26 cellular contexts compared by ENCODE assay signal in genomic region chr1:23757812-23758211, GRCh38.
"Had no signal": no experiment of that assay in that cellular context is flagged by ENCODE, and none has a peak within 500 bp of the region (broad histone marks: within the 10 kb centered on the region; RNA-seq: fewer than 3 reads in every experiment).

No MANE protein-coding gene starts in this region.

- H3K4me1 ChIP-seq: suprapubic skin, testis, tibial artery, uterus had no signal

- H3K9me3 ChIP-seq: stomach, suprapubic skin, testis, thoracic aorta, thyroid gland, tibial artery, tibial nerve, transverse colon, upper lobe of left lung, upper lobe of right lung, uterus, vagina had no signal

- ATAC-seq: stimulated activated effector memory CD8-positive, alpha-beta T cell treated with anti-CD3 and anti-CD28 coated beads, Interleukin-12 subunit alpha, Interleukin-12 subunit beta, amount 100 ng/mL, for 72 hours; stimulated activated memory B cell treated with anti-CD40 and anti-IgM and Interleukin-4, amounts not matched to agents 10 μg/mL and 1 μg/mL and 100 μg/mL, for 72 hours; stimulated activated naive B cell treated with anti-CD40 and anti-IgM and Interleukin-4, amounts not matched to agents 10 μg/mL and 1 μg/mL and 100 μg/mL, for 72 hours; stimulated activated naive CD8-positive, alpha-beta T cell treated with anti-CD3 and anti-CD28 coated beads, Interleukin-15, amount 100 ng/mL, for 72 hours; stimulated activated naive CD8-positive, alpha-beta T cell treated with anti-CD3 and anti-CD28 coated beads, Interleukin-15, Interleukin-2, amounts not matched to agents 100 U/mL and 50 U/mL, for 24 hours; upper lobe of right lung had no signal

- DNase-seq: stimulated activated CD4-positive, alpha-beta T cell treated with anti-CD3 and anti-CD28 coated beads, Interleukin-2, amount 100 ng/mL, for 48 hours; stimulated activated CD4-positive, alpha-beta T cell treated with anti-CD3 and anti-CD28 coated beads, Interleukin-4, amount 100 ng/mL, for 1 hour; stimulated activated CD4-positive, alpha-beta T cell treated with anti-CD3 and anti-CD28 coated beads, Interleukin-4, amount 100 ng/mL, for 24 hours; stimulated activated CD4-positive, alpha-beta T cell treated with anti-CD3 and anti-CD28 coated beads, Interleukin-4, amount 100 ng/mL, for 4 hours; stimulated activated CD8-positive, alpha-beta memory T cell treated with anti-CD3 and anti-CD28 coated beads, Interleukin-4, amount 100 ng/mL, for 48 hours; stimulated activated naive B cell treated with anti-CD40 and anti-IgM and Interleukin-4, amounts not matched to agents 10 μg/mL and 1 μg/mL and 100 μg/mL, for 72 hours; stimulated activated naive CD4-positive, alpha-beta T cell; stimulated activated naive CD4-positive, alpha-beta T cell treated with Interleukin-2 at 50 U/mL for 16 hours; stimulated activated naive CD8-positive, alpha-beta T cell treated with anti-CD3 and anti-CD28 coated beads, Interleukin-15, amount 100 ng/mL, for 72 hours; stimulated activated naive CD8-positive, alpha-beta T cell treated with anti-CD3 and anti-CD28 coated beads, Interleukin-15, Interleukin-2, amounts not matched to agents 100 U/mL and 50 U/mL, for 24 hours; stomach; substantia nigra; testis; thyroid gland; tibial artery; transverse colon; trophoblast cell; upper lobe of left lung; upper lobe of right lung; uterus had no signal

- H3K4me3 ChIP-seq: stomach, suprapubic skin, testis, thoracic aorta, thyroid gland, tibial artery, tibial nerve, transverse colon, upper lobe of left lung, upper lobe of right lung, uterus, vagina had no signal

- H3K27me3 ChIP-seq: stomach, suprapubic skin, testis, thyroid gland, tibial artery, tibial nerve, transverse colon, upper lobe of left lung, upper lobe of right lung, uterus, vagina had no signal

- H3K27ac ChIP-seq: stomach, suprapubic skin, testis, thoracic aorta, thyroid gland, tibial artery, tibial nerve, transverse colon, upper lobe of left lung, upper lobe of right lung, uterus, vagina had no signal
